ENCODE assay signal across 8 cellular contexts in genomic region chr14:28098863-28099262, GRCh38.
"Had no signal": no experiment of that assay in that cellular context is flagged by ENCODE, and none has a peak within 500 bp of the region (broad histone marks: within the 10 kb centered on the region; RNA-seq: fewer than 3 reads in every experiment).

No MANE protein-coding gene starts in this region.

- ATAC-seq: GM23338, HepG2 had no signal

- FAIRE-seq: H1, H54, HepG2 had no signal

- DNase-seq: H9, HCEC 1CT, KBM-7 had no signal

- H3K4me3 ChIP-seq: GM23338 had no signal

- H3K27ac ChIP-seq: HL-60 had no signal

- H2AFZ ChIP-seq: GM23338 had no signal

- H3K4me2 ChIP-seq: GM23338 had no signal
